11 cellular contexts compared by ENCODE assay signal in genomic region chr3:132536442-132537153, GRCh38.
A peak's percentile ranks its signal among the peaks of the same experiment; 100 is the strongest.
DNase-seq lines count a peak whose midpoint lies in the region; ATAC-seq and TF ChIP-seq lines count a peak whose summit lies in the region.
"Had no signal": no experiment of that assay in that cellular context is flagged by ENCODE, and none has a peak within 500 bp of the region (broad histone marks: within the 10 kb centered on the region; RNA-seq: fewer than 3 reads in every experiment).

No MANE protein-coding gene starts in this region.

- peak; percentile 91 for ATAC-seq in activated CD8-positive, alpha-beta T cell treated with anti-CD3 and anti-CD28 coated beads for 36 hours
- ATAC-seq in left ventricle myocardium superior: peak; percentile 23

- BruUV-seq in MCF 10A (replicated peaks; lab: Mats Ljungman, UMichigan): no TSS peak

- H3K4me1 ChIP-seq in colonic mucosa: no peaks in the 10 kb centered on the region
- no peaks in the 10 kb centered on the region for H3K4me1 ChIP-seq in CD4-positive, alpha-beta memory T cell (ENCODE audit: insufficient read depth, low read length)

- no peaks in the 10 kb centered on the region for H3K36me3 ChIP-seq in colonic mucosa
- H3K36me3 ChIP-seq in CD4-positive, alpha-beta memory T cell (ENCODE audit: insufficient read depth, low read length): peaks cover 12% of the 10 kb centered on the region

- H3K4me3 Mint-ChIP-seq in activated CD8-positive, alpha-beta T cell treated with anti-CD3 and anti-CD28 coated beads for 36 hours: no peak overlapping the region
- no peak overlapping the region for H3K4me3 Mint-ChIP-seq in MCF 10A (ENCODE audit: unreplicated experiment)
- H3K4me3 Mint-ChIP-seq in CD4-positive, alpha-beta memory T cell: no peak overlapping the region
- H3K4me3 Mint-ChIP-seq: CD8-positive, alpha-beta memory T cell; nephron progenitor cell had no signal

- no peak for DNase-seq in AG09309 (ENCODE audit: low read depth)
- peak; percentile 14 for DNase-seq in HCEC 1CT
- DNase-seq in activated CD8-positive, alpha-beta T cell treated with anti-CD3 and anti-CD28 coated beads for 36 hours: peak; percentile 26
- DNase-seq in left ventricle myocardium superior: no peak
- DNase-seq in MCF 10A (ENCODE audit: unreplicated experiment): no peak
- no peak for DNase-seq in colonic mucosa
- DNase-seq in CD4-positive, alpha-beta memory T cell: no peak
- DNase-seq in NCI-H345 treated with DMSO at 0.1 percent for 48 hours (lab: John Stamatoyannopoulos, UW; ENCODE audit: unreplicated experiment): no peak

- peak overlapping the region; percentile 81 for H3K27ac Mint-ChIP-seq in activated CD8-positive, alpha-beta T cell treated with anti-CD3 and anti-CD28 coated beads for 36 hours
- H3K27ac Mint-ChIP-seq in MCF 10A (ENCODE audit: low read depth, unreplicated experiment): no peak overlapping the region
- no peak overlapping the region for H3K27ac Mint-ChIP-seq in CD4-positive, alpha-beta memory T cell
- H3K27ac Mint-ChIP-seq: CD8-positive, alpha-beta memory T cell had no signal

- intact Hi-C loops in activated CD8-positive, alpha-beta T cell treated with anti-CD3 and anti-CD28 coated beads for 36 hours (cut with micrococcal nuclease): loop anchor here (1.0 kb wide), 1 partner anchor 106 kb away; no protein-coding TSS in a partner anchor
- intact Hi-C loops in left ventricle myocardium superior (cut with micrococcal nuclease) (loop anchor here (2.0 kb wide), 1 partner anchor 106 kb away; no protein-coding TSS in a partner anchor), MCF 10A (cut with micrococcal nuclease) (loop anchor here (1.0 to 10.0 kb wide), 3 partner anchors 106 to 182 kb away; partner anchors contain the start of gene ACAD11), colonic mucosa (cut with DNase I) (loop anchor here (2.0 kb wide), 1 partner anchor 102 kb away; no protein-coding TSS in a partner anchor)
- intact Hi-C loops in CD4-positive, alpha-beta memory T cell (cut with micrococcal nuclease): loop anchor here (1.0 kb wide), 2 partner anchors 106 to 184 kb away; no protein-coding TSS in a partner anchor

- H3K27me3 Mint-ChIP-seq in activated CD8-positive, alpha-beta T cell treated with anti-CD3 and anti-CD28 coated beads for 36 hours: no peaks in the 10 kb centered on the region
- no peaks in the 10 kb centered on the region for H3K27me3 Mint-ChIP-seq in MCF 10A (ENCODE audit: insufficient read depth, unreplicated experiment)
- H3K27me3 Mint-ChIP-seq in CD4-positive, alpha-beta memory T cell: no peaks in the 10 kb centered on the region
- H3K27me3 Mint-ChIP-seq: CD8-positive, alpha-beta memory T cell had no signal

- H3K4me1 Mint-ChIP-seq in activated CD8-positive, alpha-beta T cell treated with anti-CD3 and anti-CD28 coated beads for 36 hours (ENCODE audit: low read depth): peaks cover 13% of the 10 kb centered on the region
- H3K4me1 Mint-ChIP-seq in MCF 10A (ENCODE audit: insufficient read depth, unreplicated experiment): peaks cover 4% of the 10 kb centered on the region
- no peaks in the 10 kb centered on the region for H3K4me1 Mint-ChIP-seq in CD4-positive, alpha-beta memory T cell
- H3K4me1 Mint-ChIP-seq: CD8-positive, alpha-beta memory T cell; nephron progenitor cell had no signal

- CTCF ChIA-PET in activated CD8-positive, alpha-beta T cell treated with anti-CD3 and anti-CD28 coated beads for 36 hours (lab: Charles Lee): interaction anchor here (0.9 to 7.3 kb wide), 38 partner anchors 8 to 185 kb away, joined by 3 to 130 read pairs (median 4); partner anchors contain the start of gene UBA5
- CTCF ChIA-PET in MCF 10A (lab: Yijun Ruan, JAX): interaction anchor here (0.5 to 12.1 kb wide), 37 partner anchors 9 to 194 kb away, joined by 3 to 284 read pairs (median 5); partner anchors contain the start of gene ACKR4
- CTCF ChIA-PET in CD4-positive, alpha-beta memory T cell (lab: Charles Lee; ENCODE audit: partially characterized antibody): interaction anchor here (0.9 to 8.5 kb wide), 24 partner anchors 9 to 185 kb away, joined by 3 to 90 read pairs (median 4); no protein-coding TSS in a partner anchor

- no peak overlapping the region for H3K9ac ChIP-seq in colonic mucosa (ENCODE audit: low read depth in 2 of 2, low read length in 2 of 2)

- H3K27ac ChIP-seq in colonic mucosa: no peak overlapping the region
- no peak overlapping the region for H3K27ac ChIP-seq in CD4-positive, alpha-beta memory T cell (ENCODE audit: low read depth, low read length)
- H3K27ac ChIP-seq: epithelial cell of prostate had no signal

- no peaks in the 10 kb centered on the region for H3K9me3 Mint-ChIP-seq in activated CD8-positive, alpha-beta T cell treated with anti-CD3 and anti-CD28 coated beads for 36 hours
- H3K9me3 Mint-ChIP-seq in MCF 10A (ENCODE audit: unreplicated experiment): no peaks in the 10 kb centered on the region
- H3K9me3 Mint-ChIP-seq in CD4-positive, alpha-beta memory T cell: peaks cover 0 to 4% (median 0%) of the 10 kb centered on the region in 8 donors
- H3K9me3 Mint-ChIP-seq: CD8-positive, alpha-beta memory T cell; nephron progenitor cell had no signal

- TF ChIP-seq CTCF in AG09309 (IDR thresholded peaks at IDR 0.05; ENCODE audit: control insufficient read depth, insufficient read depth, low read depth, low read length, missing control alignments) (peak; percentile 24), MCF 10A (IDR thresholded peaks at IDR 0.05; ENCODE audit: unreplicated experiment) (no peak), colonic mucosa (IDR thresholded peaks at IDR 0.05) (no peak)
- TF ChIP-seq CTCF in activated CD8-positive, alpha-beta T cell treated with anti-CD3 and anti-CD28 coated beads for 36 hours (IDR thresholded peaks at IDR 0.05): no peak

- POLR2A ChIA-PET in activated CD8-positive, alpha-beta T cell treated with anti-CD3 and anti-CD28 coated beads for 36 hours (lab: Charles Lee): interaction anchor here (1.5 kb wide), 1 partner anchor 8 kb away, joined by 3 read pairs; no protein-coding TSS in a partner anchor
- POLR2A ChIA-PET in MCF 10A (lab: Yijun Ruan, JAX): interaction anchor here (0.8 to 2.3 kb wide), 7 partner anchors 100 to 122 kb away, joined by 3 to 9 read pairs (median 4); partner anchors contain the start of gene ACAD11
- POLR2A ChIA-PET in CD4-positive, alpha-beta memory T cell (lab: Charles Lee; ENCODE audit: partially characterized antibody): no interaction called here

- H3K27me3 ChIP-seq in colonic mucosa: no peaks in the 10 kb centered on the region
- H3K27me3 ChIP-seq in CD4-positive, alpha-beta memory T cell (ENCODE audit: insufficient read depth, low read length): no peaks in the 10 kb centered on the region

- peaks cover 24% of the 10 kb centered on the region for H3K36me3 Mint-ChIP-seq in activated CD8-positive, alpha-beta T cell treated with anti-CD3 and anti-CD28 coated beads for 36 hours (ENCODE audit: low read depth)
- peaks cover 47% of the 10 kb centered on the region for H3K36me3 Mint-ChIP-seq in MCF 10A (ENCODE audit: insufficient read depth, unreplicated experiment)
- peaks cover 42 to 76% of the 10 kb centered on the region in 2 donors for H3K36me3 Mint-ChIP-seq in CD4-positive, alpha-beta memory T cell

- H3K4me3 ChIP-seq in AG09309 (ENCODE audit: control insufficient read depth, low read depth, low read length): no peak overlapping the region
- no peak overlapping the region for H3K4me3 ChIP-seq in colonic mucosa
- H3K4me3 ChIP-seq in CD4-positive, alpha-beta memory T cell (ENCODE audit: low read length in 2 of 2): no peak overlapping the region

- H3K9me3 ChIP-seq in colonic mucosa: no peaks in the 10 kb centered on the region
- no peaks in the 10 kb centered on the region for H3K9me3 ChIP-seq in CD4-positive, alpha-beta memory T cell (ENCODE audit: control insufficient read depth in 1 of 2, low read length in 2 of 2)

Comparison
In these comparisons a context has a peak if more than half of its experiments do, and no peak if none do; other contexts are left out.
1. DNase-seq: peak in HCEC 1CT (single experiment) and activated CD8-positive, alpha-beta T cell treated with anti-CD3 and anti-CD28 coated beads for 36 hours (single experiment); none in AG09309 (single experiment), left ventricle myocardium superior (single experiment), MCF 10A (single experiment), colonic mucosa (single experiment), CD4-positive, alpha-beta memory T cell (0 of 5) and NCI-H345 treated with DMSO at 0.1 percent for 48 hours (single experiment).